ENCODE assay signal across 10 cellular contexts in genomic region chr10:93198401-93199175, GRCh38.
DNase-seq lines count a peak whose midpoint lies in the region; ATAC-seq and TF ChIP-seq lines count a peak whose summit lies in the region.
"Had no signal": no experiment of that assay in that cellular context is flagged by ENCODE, and none has a peak within 500 bp of the region (broad histone marks: within the 10 kb centered on the region; RNA-seq: fewer than 3 reads in every experiment).

No MANE protein-coding gene starts in this region.

- peaks cover 0 to 14% of the 10 kb centered on the region in 2 donors for H3K4me1 ChIP-seq in right atrium auricular region

- H3K27ac ChIP-seq in VCaP (peak overlapping the region; percentile 47), right atrium auricular region (peak overlapping the region in 1 of 2 donors; percentile 32)

- H3K4me3 ChIP-seq in right atrium auricular region (peak overlapping the region; percentile 27 to 39), skeletal muscle cell (ENCODE audit: low read depth, low read length) (peak overlapping the region; percentile 31)

- no peak for ATAC-seq in HG03439 (IDR thresholded peaks at IDR 0.05; ENCODE audit: unreplicated experiment)

- DNase-seq in GM03348 (ENCODE audit: low spot score) (peak; percentile 70), right atrium auricular region (ENCODE audit: low spot score) (no peak), skeletal muscle cell (ENCODE audit: low read depth) (no peak), middle frontal gyrus (ENCODE audit: extremely low spot score, low spot score) (no peak), NCI-H1105 treated with DMSO at 0.1 percent for 48 hours (lab: John Stamatoyannopoulos, UW) (no peak)
- no peak for DNase-seq in activated CD8-positive, alpha-beta memory T cell treated with anti-CD3 and anti-CD28 coated beads, Interleukin-2, amount 50 U/mL, for 4 hours
- DNase-seq: activated T-cell treated with anti-CD3 and anti-CD28 coated beads, Interleukin-2, amount 50 U/mL, for 1 hour; occipital lobe had no signal

- no peaks in the 10 kb centered on the region for H3K9me3 ChIP-seq in right atrium auricular region

- H3K36me3 ChIP-seq in right atrium auricular region: no peaks in the 10 kb centered on the region

- H3K27me3 ChIP-seq in right atrium auricular region: no peaks in the 10 kb centered on the region

- no peak for TF ChIP-seq CTCF in VCaP (conservative IDR thresholded peaks at IDR 0.05)
- no peak for TF ChIP-seq CTCF in right atrium auricular region (IDR thresholded peaks at IDR 0.05)
